Comparison of ENCODE assay signal across 22 cellular contexts in the genomic region with DNA sequence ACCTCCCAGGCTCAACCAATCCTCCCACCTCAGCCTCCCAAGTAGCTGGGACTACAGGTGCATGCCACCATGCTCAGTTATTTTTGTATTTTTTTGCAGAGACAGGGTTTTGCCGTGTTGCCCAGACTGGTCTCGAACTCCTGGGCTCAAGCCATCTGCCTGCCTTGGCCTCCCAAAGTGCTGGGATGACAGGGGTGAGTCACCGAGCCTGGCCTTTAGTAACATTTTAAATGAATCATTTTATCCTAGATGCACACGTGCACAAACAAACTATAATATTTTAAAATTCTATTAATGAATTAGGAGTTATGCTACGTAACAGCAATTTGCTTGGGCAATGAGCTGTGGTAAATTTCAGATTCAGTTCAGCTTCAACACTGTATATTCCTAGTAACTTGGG.
"Had no signal": no experiment of that assay in that cellular context is flagged by ENCODE, and none has a peak within 500 bp of the region (broad histone marks: within the 10 kb centered on the region; RNA-seq: fewer than 3 reads in every experiment).

No MANE protein-coding gene starts in this region.

- H3K27ac ChIP-seq: KMS-11, Peyer's patch, WERI-Rb-1 had no signal

- H3K4me2 ChIP-seq: KMS-11 had no signal

- H3K9ac ChIP-seq: KMS-11 had no signal

- H3K27me3 ChIP-seq: Peyer's patch had no signal

- H3K4me1 ChIP-seq: Peyer's patch had no signal

- FAIRE-seq: bronchial epithelial cell had no signal

- H3K36me3 ChIP-seq: Peyer's patch, WERI-Rb-1 had no signal

- H3K9me3 ChIP-seq: Peyer's patch had no signal

- ATAC-seq: activated CD8-positive, alpha-beta T cell treated with anti-CD3 and anti-CD28 coated beads for 36 hours; activated naive CD8-positive, alpha-beta T cell treated with anti-CD3 and anti-CD28 coated beads, Interleukin-2, amount 50 U/mL, for 24 hours had no signal

- H3K4me3 ChIP-seq: Peyer's patch had no signal

- DNase-seq: activated CD4-positive, alpha-beta T cell treated with anti-CD3 and anti-CD28 coated beads, Interleukin-2, amount 50 U/mL, for 4 hours; activated CD4-positive, CD25-positive, alpha-beta regulatory T cell; activated CD8-positive, alpha-beta T cell treated with anti-CD3 and anti-CD28 coated beads for 36 hours; activated gamma-delta T cell treated with Interleukin-2 at 50 U/mL for 16 hours; activated naive CD4-positive, alpha-beta T cell treated with anti-CD3 and anti-CD28 coated beads, Interleukin-2, amount 10 ng/mL, durations not matched to agents 7 days and 5 days; activated naive CD8-positive, alpha-beta T cell treated with anti-CD3 and anti-CD28 coated beads, Interleukin-2, amount 50 U/mL, for 24 hours; activated T-cell treated with anti-CD3 and anti-CD28 coated beads, Interleukin-2, amount 50 U/mL, for 24 hours; anterior cingulate cortex; caudate nucleus; cerebellar nuclear complex; NCI-H1048; NCI-H1694 treated with DMSO at 0.1 percent for 48 hours; NCI-H2029; NCI-H345; NCI-H524 treated with DMSO at 0.1 percent for 48 hours; Peyer's patch; RPMI8226; SIG-M5; T1000; WERI-Rb-1 had no signal
